8 cellular contexts compared by ENCODE assay signal in genomic region chr20:3156811-3157619, GRCh38. TPM values are rescaled to one million over a fixed set of nuclear protein-coding genes. Genes with fewer than 3 reads are reported as not detected.
DNase-seq lines count a peak whose midpoint lies in the region; ATAC-seq and TF ChIP-seq lines count a peak whose summit lies in the region.

No MANE protein-coding gene starts in this region.

- H2AK5ac ChIP-seq in mesendoderm (ENCODE audit: low read length): no peak overlapping the region

- peak overlapping the region; percentile 94 for H3K27ac Mint-ChIP-seq in CD4-positive, alpha-beta T cell

- no peak overlapping the region for H2AFZ ChIP-seq in Loucy (ENCODE audit: low read length)

- H3K9ac ChIP-seq in Loucy (ENCODE audit: low read depth, low read length, poor library complexity, severe bottlenecking) (peak overlapping the region; percentile 64), mesendoderm (ENCODE audit: low read length) (no peak overlapping the region)

- ATAC-seq in CD4-positive, alpha-beta T cell (ENCODE audit: poor library complexity): peak; percentile 85

- no peaks in the 10 kb centered on the region for H3K27me3 ChIP-seq in CD4-positive, alpha-beta T cell (ENCODE audit: control insufficient read depth, insufficient read depth, low read length)
- H3K27me3 ChIP-seq in Loucy (ENCODE audit: insufficient read depth, low read length, poor library complexity, severe bottlenecking) (no peaks in the 10 kb centered on the region), SJCRH30 (no peaks in the 10 kb centered on the region), mesendoderm (ENCODE audit: insufficient read depth, low read length, poor library complexity) (peaks cover 3% of the 10 kb centered on the region), prostate gland (replicated peaks; ENCODE audit: insufficient read depth) (no peaks in the 10 kb centered on the region)

- no peak overlapping the region for H3K4ac ChIP-seq in mesendoderm (ENCODE audit: low read depth, low read length)

- H4K8ac ChIP-seq in mesendoderm (ENCODE audit: low read depth, low read length): no peak overlapping the region

- no peak overlapping the region for H3K56ac ChIP-seq in mesendoderm (ENCODE audit: low read length)

- H3K4me3 Mint-ChIP-seq in CD4-positive, alpha-beta T cell: peak overlapping the region; percentile 87

- TF ChIP-seq CTCF in CD4-positive, alpha-beta T cell (IDR thresholded peaks at IDR 0.05): no peak
- TF ChIP-seq CTCF in GM20000 (IDR thresholded peaks at IDR 0.05; ENCODE audit: extremely low read depth, missing control alignments) (no peak), Loucy (conservative IDR thresholded peaks at IDR 0.05; ENCODE audit: low read length) (no peak), epithelial cell of esophagus (IDR thresholded peaks at IDR 0.05; ENCODE audit: insufficient read depth, low read depth, low read length, missing control alignments) (no peak), prostate gland (IDR thresholded peaks at IDR 0.05) (no peak)

- H3F3A ChIP-seq in Loucy (ENCODE audit: low read depth): 0 out of 2 replicates have a peak, but pooled peaks cover 2% of the 10 kb centered on the region

- H3K18ac ChIP-seq in mesendoderm (ENCODE audit: low read length): no peak overlapping the region

- H3K4me2 ChIP-seq in Loucy (ENCODE audit: low read depth, low read length, poor library complexity, severe bottlenecking) (peak overlapping the region; percentile 91), mesendoderm (ENCODE audit: low read length) (no peak overlapping the region)

- H3K4me3 ChIP-seq in Loucy (ENCODE audit: low read length, poor library complexity, severe bottlenecking) (peak overlapping the region; percentile 94), epithelial cell of esophagus (ENCODE audit: low read length) (no peak overlapping the region), SJCRH30 (no peak overlapping the region), mesendoderm (ENCODE audit: low read length) (no peak overlapping the region), prostate gland (no peak overlapping the region)

- no peaks in the 10 kb centered on the region for H3K27me3 Mint-ChIP-seq in CD4-positive, alpha-beta T cell

- intact Hi-C loops in CD4-positive, alpha-beta T cell (cut with DNase I, micrococcal nuclease): loop anchor here (2.0 to 5.0 kb wide), 3 partner anchors 34 to 80 kb away; no protein-coding TSS in a partner anchor
- intact Hi-C loops in prostate gland (cut with DNase I): no loop called here

- no peaks in the 10 kb centered on the region for H3K9me3 ChIP-seq in CD4-positive, alpha-beta T cell (ENCODE audit: control insufficient read depth, low read length)
- H3K9me3 ChIP-seq in Loucy (ENCODE audit: insufficient read depth, low read depth, low read length) (no peaks in the 10 kb centered on the region), SJCRH30 (replicated peaks) (no peaks in the 10 kb centered on the region), prostate gland (no peaks in the 10 kb centered on the region)

- peaks cover 56% of the 10 kb centered on the region for H3K36me3 Mint-ChIP-seq in CD4-positive, alpha-beta T cell (ENCODE audit: low read depth)

- H3K79me1 ChIP-seq in mesendoderm (ENCODE audit: low read length): peaks cover 22% of the 10 kb centered on the region

- H2BK15ac ChIP-seq in mesendoderm (replicated peaks; ENCODE audit: low read depth): no peak overlapping the region

- H4K5ac ChIP-seq in mesendoderm (ENCODE audit: low read length): no peak overlapping the region

- no CpG with 5 or more reads among the region's 8 CpGs for WGBS in mesendoderm (ENCODE audit: extremely low coverage, insufficient coverage, low lambda C conversion rate)
- WGBS in prostate gland: 54% methylated on average over 8 of the region's 8 CpGs

- peaks cover 75% of the 10 kb centered on the region for H3K4me1 Mint-ChIP-seq in CD4-positive, alpha-beta T cell (ENCODE audit: low read depth)

- H4K20me1 ChIP-seq in Loucy (ENCODE audit: insufficient read depth, low read length, poor library complexity, severe bottlenecking): peaks cover 62% of the 10 kb centered on the region

- H3K9me2 ChIP-seq in Loucy (replicated peaks; ENCODE audit: low read depth, low read length): no peaks in the 10 kb centered on the region

- H2BK120ac ChIP-seq in mesendoderm (ENCODE audit: low read depth, low read length): no peak overlapping the region

- no peaks in the 10 kb centered on the region for H3K9me3 Mint-ChIP-seq in CD4-positive, alpha-beta T cell

- H3K23ac ChIP-seq in mesendoderm (ENCODE audit: low read length): no peak overlapping the region

- POLR2A ChIA-PET in CD4-positive, alpha-beta T cell (lab: Charles Lee): interaction anchor here (0.7 to 2.4 kb wide), 12 partner anchors 8 to 104 kb away, joined by 3 to 13 read pairs (median 6); partner anchors contain the start of genes ITPA, LZTS3 and SLC4A11

- H3K36me3 ChIP-seq in Loucy (ENCODE audit: insufficient read depth, low read length): peaks cover 5% of the 10 kb centered on the region; the same call in 1 of the 2 replicates
- peaks cover 15% of the 10 kb centered on the region for H3K36me3 ChIP-seq in SJCRH30
- H3K36me3 ChIP-seq in mesendoderm (ENCODE audit: control insufficient read depth, insufficient read depth, low read length): no peaks in the 10 kb centered on the region
- H3K36me3 ChIP-seq in prostate gland: no peaks in the 10 kb centered on the region

- H3K79me2 ChIP-seq in Loucy (ENCODE audit: insufficient read depth, low read length) (peaks cover 77% of the 10 kb centered on the region), mesendoderm (ENCODE audit: control insufficient read depth, insufficient read depth, low read length) (peaks cover 44% of the 10 kb centered on the region)

- no peak for TF ChIP-seq POLR2A in prostate gland (IDR thresholded peaks at IDR 0.05)

- CTCF ChIA-PET in CD4-positive, alpha-beta T cell (lab: Charles Lee): interaction anchor here (0.7 to 2.5 kb wide), 6 partner anchors 8 to 88 kb away, joined by 3 to 10 read pairs (median 4); partner anchors contain the start of gene LZTS3

- no peak overlapping the region for H2BK5ac ChIP-seq in mesendoderm (ENCODE audit: low read length)

- DNase-seq in CD4-positive, alpha-beta T cell: no peak
- peak; percentile 67 for DNase-seq in GM20000 (ENCODE audit: low spot score)
- peak; percentile 36 for DNase-seq in epithelial cell of esophagus (ENCODE audit: low read depth)
- DNase-seq in NCI-H2081 (lab: John Stamatoyannopoulos, UW): no peak
- DNase-seq in SJCRH30: no peak
- no peak for DNase-seq in mesendoderm
- DNase-seq in prostate gland (ENCODE audit: low spot score): no peak

- H3K4me1 ChIP-seq in Loucy (ENCODE audit: insufficient read depth, low read length, poor library complexity, severe bottlenecking): peaks cover 46% of the 10 kb centered on the region
- no peaks in the 10 kb centered on the region for H3K4me1 ChIP-seq in SJCRH30
- H3K4me1 ChIP-seq in mesendoderm (ENCODE audit: control insufficient read depth, low read depth, low read length): peaks cover 3% of the 10 kb centered on the region
- peaks cover 18% of the 10 kb centered on the region for H3K4me1 ChIP-seq in prostate gland (replicated peaks)

- peak overlapping the region; percentile 47 for H3K27ac ChIP-seq in CD4-positive, alpha-beta T cell (ENCODE audit: low read depth, low read length)
- H3K27ac ChIP-seq in SJCRH30 (no peak overlapping the region), mesendoderm (ENCODE audit: low read depth, low read length) (no peak overlapping the region), prostate gland (peak overlapping the region in 1 of 2 donors; percentile 61)

RNA-seq across cellular contexts. Expression of gene FASTKD5, which starts 2.6 kb away (rescaled TPM):
- 10 to 100 TPM; 37.9 to 38.7 TPM for total RNA-seq in CD4-positive, alpha-beta T cell
- total RNA-seq in SJCRH30 (2014; rRNA removed; shearing (Covaris generic)): 20.2 and 21.0 TPM in 2 replicates
- 16.2 TPM for polyA plus RNA-seq in mesendoderm (2013, experiment 1 of 2)
- 16.3 TPM for polyA plus RNA-seq in mesendoderm (2013, experiment 2 of 2)
- 10 to 100 TPM; 14.5 to 22.2 TPM for total RNA-seq in prostate gland

RNA-seq across cellular contexts. Expression of gene UBOX5, which starts 2.6 kb away (rescaled TPM):
- total RNA-seq in CD4-positive, alpha-beta T cell: 10 to 100 TPM; 11.9 to 13.0 TPM
- total RNA-seq in SJCRH30 (2014; rRNA removed; shearing (Covaris generic)): 5.2 and 5.8 TPM in 2 replicates
- polyA plus RNA-seq in mesendoderm (2013, experiment 1 of 2): 2.1 TPM
- 2.2 TPM for polyA plus RNA-seq in mesendoderm (2013, experiment 2 of 2)
- 10 to 100 TPM in 1 of 2 donors, 1 to 10 TPM in 1; 7.1 to 12.0 TPM for total RNA-seq in prostate gland

RNA-seq across cellular contexts. Expression of gene LZTS3, which starts 16.3 kb away (rescaled TPM):
- 10 to 100 TPM; 22.2 to 22.4 TPM for total RNA-seq in CD4-positive, alpha-beta T cell
- total RNA-seq in SJCRH30 (2014; rRNA removed; shearing (Covaris generic)): 3.2 and 3.4 TPM in 2 replicates
- polyA plus RNA-seq in mesendoderm (2013, experiment 1 of 2): 10.5 TPM
- polyA plus RNA-seq in mesendoderm (2013, experiment 2 of 2): 11.0 TPM
- 10 to 100 TPM; 23.7 to 29.1 TPM for total RNA-seq in prostate gland

RNA-seq across cellular contexts. Expression of gene DDRGK1, which starts 47.5 kb away (rescaled TPM):
- total RNA-seq in CD4-positive, alpha-beta T cell: 10 to 100 TPM; 40.7 to 43.4 TPM
- 15.5 and 16.4 TPM in 2 replicates for total RNA-seq in SJCRH30 (2014; rRNA removed; shearing (Covaris generic))
- polyA plus RNA-seq in mesendoderm (2013, experiment 1 of 2): 38.1 TPM
- 37.7 TPM for polyA plus RNA-seq in mesendoderm (2013, experiment 2 of 2)
- 100 to 1,000 TPM in 1 of 2 donors, 10 to 100 TPM in 1; 87.5 to 126 TPM for total RNA-seq in prostate gland

RNA-seq across cellular contexts. Expression of gene ITPA, which starts 52.3 kb away (rescaled TPM):
- 10 to 100 TPM; 17.8 to 19.5 TPM for total RNA-seq in CD4-positive, alpha-beta T cell
- total RNA-seq in SJCRH30 (2014; rRNA removed; shearing (Covaris generic)): 46.4 and 46.5 TPM in 2 replicates
- 88.9 TPM for polyA plus RNA-seq in mesendoderm (2013, experiment 1 of 2)
- 89.3 TPM for polyA plus RNA-seq in mesendoderm (2013, experiment 2 of 2)
- 10 to 100 TPM; 43.9 to 48.0 TPM for total RNA-seq in prostate gland

Comparison
In these comparisons a context has a peak if more than half of its experiments do, and no peak if none do; other contexts are left out.
1. DNase-seq: peak in GM20000 (single experiment) and epithelial cell of esophagus (single experiment); none in CD4-positive, alpha-beta T cell (0 of 10), NCI-H2081 (0 of 2), SJCRH30 (0 of 2), mesendoderm (single experiment) and prostate gland (single experiment).